ENCODE assay signal across 15 cellular contexts in genomic region chr2:145975406-145975805, GRCh38.
DNase-seq lines count a peak whose midpoint lies in the region; FAIRE-seq and TF ChIP-seq lines count a peak whose summit lies in the region.
"Had no signal": no experiment of that assay in that cellular context is flagged by ENCODE, and none has a peak within 500 bp of the region (broad histone marks: within the 10 kb centered on the region; RNA-seq: fewer than 3 reads in every experiment).

No MANE protein-coding gene starts in this region.

- no peaks in the 10 kb centered on the region for H3K4me1 ChIP-seq in astrocyte (ENCODE audit: insufficient read depth, low read length)
- H3K4me1 ChIP-seq: BLaER1 had no signal

- H3K27me3 ChIP-seq in astrocyte (ENCODE audit: insufficient read depth, low read length), result no peaks in the 10 kb centered on the region
- H3K27me3 ChIP-seq in dorsolateral prefrontal cortex, result no peaks in the 10 kb centered on the region
- H3K27me3 ChIP-seq: BLaER1 had no signal

- FAIRE-seq in astrocyte (lab: Jason Lieb, UNC), result no peak
- FAIRE-seq: HepG2, HTR-8/SVneo had no signal

- H3K4me1 Mint-ChIP-seq in astrocyte (ENCODE audit: low read depth, unreplicated experiment) (no peaks in the 10 kb centered on the region), progenitor cell of endocrine pancreas (ENCODE audit: low read depth) (peaks cover 5% of the 10 kb centered on the region)

- no peaks in the 10 kb centered on the region for H3K36me3 ChIP-seq in astrocyte (ENCODE audit: insufficient read depth, low read length)
- H3K36me3 ChIP-seq: BLaER1 had no signal

- H3K36me3 Mint-ChIP-seq in astrocyte (ENCODE audit: low read depth, unreplicated experiment), result no peaks in the 10 kb centered on the region
- H3K36me3 Mint-ChIP-seq in progenitor cell of endocrine pancreas (ENCODE audit: insufficient read depth), result no peaks in the 10 kb centered on the region

- peak; percentile 31 for DNase-seq in EH (ENCODE audit: low read depth)
- DNase-seq in M059J (ENCODE audit: low read depth), result peak; percentile 8
- peak; percentile 55 for DNase-seq in astrocyte (ENCODE audit: low read depth)
- peak; percentile 14 for DNase-seq in fibroblast of gingiva (ENCODE audit: low read depth)
- DNase-seq in progenitor cell of endocrine pancreas (ENCODE audit: low spot score, unreplicated experiment), result no peak
- no peak for DNase-seq in globus pallidus (ENCODE audit: low spot score)
- DNase-seq in dorsolateral prefrontal cortex, result no peak
- no peak for DNase-seq in HuH-7 (ENCODE audit: low spot score)
- DNase-seq: AML-193, DMS53, H7 had no signal

- H3K27ac ChIP-seq in astrocyte (ENCODE audit: low read depth, low read length), result no peak overlapping the region
- H3K27ac ChIP-seq in dorsolateral prefrontal cortex, result no peak overlapping the region
- H3K27ac ChIP-seq: 22Rv1, BLaER1 had no signal

- TF ChIP-seq CTCF in astrocyte (IDR thresholded peaks at IDR 0.05; ENCODE audit: insufficient read depth, low read depth, low read length), result no peak
- TF ChIP-seq CTCF in progenitor cell of endocrine pancreas (IDR thresholded peaks at IDR 0.05; ENCODE audit: unreplicated experiment), result no peak
- TF ChIP-seq CTCF in dorsolateral prefrontal cortex (IDR thresholded peaks at IDR 0.05 in 54 of 56, conservative IDR thresholded peaks at IDR 0.05 in 2 of 56; ENCODE audit: low read depth in 1 of 56, partially characterized antibody in 56 of 56), result no peak

- H3K9me3 Mint-ChIP-seq in astrocyte (ENCODE audit: unreplicated experiment) (no peaks in the 10 kb centered on the region), progenitor cell of endocrine pancreas (ENCODE audit: low read depth) (no peaks in the 10 kb centered on the region)

- H3K27me3 Mint-ChIP-seq in astrocyte (ENCODE audit: low read depth, unreplicated experiment), result no peaks in the 10 kb centered on the region
- H3K27me3 Mint-ChIP-seq in progenitor cell of endocrine pancreas, result peaks cover 31% of the 10 kb centered on the region

- H3K4me3 Mint-ChIP-seq in astrocyte (ENCODE audit: unreplicated experiment) (no peak overlapping the region), progenitor cell of endocrine pancreas (ENCODE audit: low read depth) (no peak overlapping the region)

- H3K4me3 ChIP-seq in astrocyte (ENCODE audit: insufficient read depth, low read depth, low read length) (no peak overlapping the region), dorsolateral prefrontal cortex (no peak overlapping the region)
- H3K4me3 ChIP-seq: BLaER1 had no signal

- H4K20me1 ChIP-seq in astrocyte (ENCODE audit: insufficient read depth, low read length), result no peaks in the 10 kb centered on the region
- H4K20me1 ChIP-seq: BLaER1 had no signal

- H3K27ac Mint-ChIP-seq in astrocyte (ENCODE audit: unreplicated experiment) (no peak overlapping the region), progenitor cell of endocrine pancreas (no peak overlapping the region)

- H3K79me2 ChIP-seq in astrocyte (ENCODE audit: insufficient read depth, low read length), result no peaks in the 10 kb centered on the region

- intact Hi-C loops in dorsolateral prefrontal cortex (cut with DNase I), result no loop called here

- no peaks in the 10 kb centered on the region for H3K9me3 ChIP-seq in astrocyte (ENCODE audit: insufficient read depth, low read depth, low read length)
- H3K9me3 ChIP-seq: BLaER1 had no signal

- H3K9ac ChIP-seq in astrocyte (ENCODE audit: low read length), result no peak overlapping the region
- H3K9ac ChIP-seq: BLaER1 had no signal

- H2AFZ ChIP-seq in astrocyte (ENCODE audit: low read depth, low read length), result no peak overlapping the region

- no peak overlapping the region for H3K4me2 ChIP-seq in astrocyte (ENCODE audit: low read length)
- H3K4me2 ChIP-seq: BLaER1 had no signal

Comparison
In these comparisons a context has a peak if more than half of its experiments do, and no peak if none do; other contexts are left out.
1. DNase-seq: peak in EH (single experiment), M059J (single experiment), astrocyte (single experiment) and fibroblast of gingiva (single experiment); none in progenitor cell of endocrine pancreas (single experiment), globus pallidus (single experiment), dorsolateral prefrontal cortex (0 of 10) and HuH-7 (single experiment).